In genomic region chr15:69593981-69594966, GRCh38 we compare ENCODE assay signal across 8 cellular contexts.
DNase-seq lines count a peak whose midpoint lies in the region; ATAC-seq and TF ChIP-seq lines count a peak whose summit lies in the region.

No MANE protein-coding gene starts in this region.

- POLR2A ChIA-PET in Panc1 (lab: Charles Lee), result no interaction called here

- intact Hi-C loops in Panc1 (cut with micrococcal nuclease; ENCODE audit: unreplicated experiment) (loop anchor here (10.0 kb wide), 2 partner anchors 131 to 1669 kb away; no protein-coding TSS in a partner anchor), heart right ventricle (cut with DNase I) (loop anchor here in 2 of 10 donors (5.0 to 10.0 kb wide), 2 partner anchors 131 to 503 kb away; partner anchors contain the start of gene TLE3 (in 1 of the 2))

- H3K27ac ChIP-seq in Panc1 (ENCODE audit: low read length) (peak overlapping the region; percentile 86), heart right ventricle (peak overlapping the region; percentile 72 to 93 (median 81)), stomach smooth muscle (ENCODE audit: low read length) (no peak overlapping the region)

- in situ Hi-C loops in Panc1 (cut with HindIII; ENCODE audit: low pct_unique_long_range_greater_than_20kb, low sequenced_read_pairs), result no loop called here

- CTCF ChIA-PET in Panc1 (lab: Charles Lee), result interaction anchor here (0.6 kb wide), 2 partner anchors 10 to 989 kb away, joined by 7 to 13 read pairs; no protein-coding TSS in a partner anchor

- H3K9me3 ChIP-seq in Panc1 (ENCODE audit: control insufficient read depth, insufficient read depth, low read depth, low read length) (no peaks in the 10 kb centered on the region), heart right ventricle (no peaks in the 10 kb centered on the region), stomach smooth muscle (ENCODE audit: control insufficient read depth in 2 of 2, low read length in 2 of 2) (no peaks in the 10 kb centered on the region)

- no peak overlapping the region for H3K9ac ChIP-seq in stomach smooth muscle (ENCODE audit: low read length in 2 of 2)

- 0 out of 2 replicates have a peak, but pooled peaks cover 2% of the 10 kb centered on the region for H3K27me3 ChIP-seq in Panc1 (ENCODE audit: control insufficient read depth, insufficient read depth, low read length)
- peaks cover 0 to 10% (median 0%) of the 10 kb centered on the region in 7 donors for H3K27me3 ChIP-seq in heart right ventricle
- H3K27me3 ChIP-seq in stomach smooth muscle (ENCODE audit: control insufficient read depth in 1 of 2, insufficient read depth in 2 of 2, low read length in 2 of 2), result no peaks in the 10 kb centered on the region

- BruUV-seq in Panc1 (replicated peaks; lab: Mats Ljungman, UMichigan), result no TSS peak

- ATAC-seq in Panc1, result peak; percentile 91
- ATAC-seq in heart right ventricle, result peak; percentile 32 to 70 (median 55)
- no peak for ATAC-seq in GM19395 (IDR thresholded peaks at IDR 0.05; ENCODE audit: unreplicated experiment)
- no peak for ATAC-seq in activated CD4-positive, CD25-positive, alpha-beta regulatory T cell treated with anti-CD3 and anti-CD28 coated beads, Interleukin-2, amount 50 U/mL, for 24 hours

- H3K4me3 ChIP-seq in Panc1 (ENCODE audit: low read depth in 2 of 2, low read length in 2 of 2), result peak overlapping the region in 1 of 2 experiments; percentile 39; a peak in 3 of 4 replicates
- H3K4me3 ChIP-seq in heart right ventricle, result no peak overlapping the region
- peak overlapping the region; percentile 32 to 58 for H3K4me3 ChIP-seq in stomach smooth muscle (ENCODE audit: low read length in 2 of 2)

- no peaks in the 10 kb centered on the region for H3K36me3 ChIP-seq in Panc1 (ENCODE audit: control insufficient read depth, insufficient read depth, low read length)
- H3K36me3 ChIP-seq in heart right ventricle, result no peaks in the 10 kb centered on the region
- no peaks in the 10 kb centered on the region for H3K36me3 ChIP-seq in stomach smooth muscle (ENCODE audit: control insufficient read depth in 2 of 2, insufficient read depth in 2 of 2, low read length in 2 of 2)

- 30 to 44% methylated on average over 24 of the region's 24 CpGs for WGBS in heart right ventricle, 2 donors

- TF ChIP-seq CTCF in Panc1 (IDR thresholded peaks at IDR 0.05) (no peak), heart right ventricle (IDR thresholded peaks at IDR 0.05) (no peak)

- H3K4me1 ChIP-seq in Panc1 (ENCODE audit: control insufficient read depth, insufficient read depth, low read length) (peaks cover 41% of the 10 kb centered on the region), heart right ventricle (peaks cover 18 to 35% (median 28%) of the 10 kb centered on the region in 9 donors), stomach smooth muscle (ENCODE audit: control insufficient read depth, insufficient read depth, low read length) (peaks cover 30% of the 10 kb centered on the region)

- DNase-seq in M059J (ENCODE audit: low read depth) (peak; percentile 87), Panc1 (ENCODE audit: low read depth, low spot score) (no peak), heart right ventricle (peak; percentile 43 to 49), iPS-NIHi7 (ENCODE audit: extremely low spot score) (no peak)
- DNase-seq in activated naive CD4-positive, alpha-beta T cell treated with anti-CD3 and anti-CD28 coated beads, Interleukin-2, amount 50 U/mL, for 16 hours, result no peak

Comparison
In these comparisons a context has a peak if more than half of its experiments do, and no peak if none do; other contexts are left out.
1. DNase-seq: peak in M059J (single experiment) and heart right ventricle (2 of 2); none in Panc1 (single experiment), iPS-NIHi7 (single experiment) and activated naive CD4-positive, alpha-beta T cell treated with anti-CD3 and anti-CD28 coated beads, Interleukin-2, amount 50 U/mL, for 16 hours (single experiment).
2. ATAC-seq: peak in Panc1 (single experiment) and heart right ventricle (8 of 8); none in GM19395 (single experiment) and activated CD4-positive, CD25-positive, alpha-beta regulatory T cell treated with anti-CD3 and anti-CD28 coated beads, Interleukin-2, amount 50 U/mL, for 24 hours (0 of 2).
3. H3K4me3 ChIP-seq: peak in stomach smooth muscle (2 of 2); none in heart right ventricle (0 of 10).